Comparison of ENCODE assay signal across 1 cellular context in the genomic region with DNA sequence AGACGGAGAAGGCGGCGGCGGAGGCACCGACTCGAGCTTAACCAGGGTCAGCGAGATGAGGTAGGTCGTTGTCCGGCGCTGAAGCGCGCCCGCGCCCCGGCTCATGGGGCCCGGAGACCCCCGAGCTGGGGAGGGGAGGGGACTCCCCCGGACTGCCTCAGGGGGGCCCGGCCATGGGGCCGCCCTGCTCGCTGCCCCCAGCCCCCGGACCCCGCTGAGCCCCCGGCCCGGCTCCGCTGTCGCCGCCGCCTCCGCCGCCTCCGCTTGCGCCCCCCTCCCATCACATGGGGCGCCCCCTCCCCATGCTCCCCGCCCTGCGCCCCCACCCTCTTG.
TF ChIP-seq lines count a peak whose summit lies in the region.

No MANE protein-coding gene starts in this region.

TF ChIP-seq in A549, 52 proteins besides CTCF, POLR2A, EP300 and RAD21:
- no peak for TF ChIP-seq HOXB5 (CRISPR knock-in tag; IDR thresholded peaks at IDR 0.05)
- no peak for TF ChIP-seq RARB (CRISPR knock-in tag; IDR thresholded peaks at IDR 0.05)
- TF ChIP-seq, protein P1, sequence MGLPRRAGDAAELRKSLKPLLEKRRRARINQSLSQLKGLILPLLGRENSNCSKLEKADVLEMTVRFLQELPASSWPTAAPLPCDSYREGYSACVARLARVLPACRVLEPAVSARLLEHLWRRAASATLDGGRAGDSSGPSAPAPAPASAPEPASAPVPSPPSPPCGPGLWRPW (IDR thresholded peaks at IDR 0.05): no peak
- TF ChIP-seq JUNB (IDR thresholded peaks at IDR 0.05): no peak
- TF ChIP-seq ESRRA (IDR thresholded peaks at IDR 0.05; ENCODE audit: borderline replicate concordance, low read length): no peak
- no peak for TF ChIP-seq KDM5A (IDR thresholded peaks at IDR 0.05)
- no peak for TF ChIP-seq RNF2 (IDR thresholded peaks at IDR 0.05; ENCODE audit: borderline replicate concordance, low read depth)
- TF ChIP-seq BHLHE40 (IDR thresholded peaks at IDR 0.05; ENCODE audit: low read depth, low read length): no peak
- TF ChIP-seq CHD2 (IDR thresholded peaks at IDR 0.05; ENCODE audit: low read length, partially characterized antibody): no peak
- TF ChIP-seq MYC (IDR thresholded peaks at IDR 0.05; ENCODE audit: borderline replicate concordance, low read length): no peak
- TF ChIP-seq HEYL (CRISPR knock-in tag; IDR thresholded peaks at IDR 0.05): no peak
- TF ChIP-seq ZNF302 (CRISPR knock-in tag; IDR thresholded peaks at IDR 0.05): no peak
- no peak for TF ChIP-seq CEBPB (IDR thresholded peaks at IDR 0.05)
- TF ChIP-seq, protein P2, sequence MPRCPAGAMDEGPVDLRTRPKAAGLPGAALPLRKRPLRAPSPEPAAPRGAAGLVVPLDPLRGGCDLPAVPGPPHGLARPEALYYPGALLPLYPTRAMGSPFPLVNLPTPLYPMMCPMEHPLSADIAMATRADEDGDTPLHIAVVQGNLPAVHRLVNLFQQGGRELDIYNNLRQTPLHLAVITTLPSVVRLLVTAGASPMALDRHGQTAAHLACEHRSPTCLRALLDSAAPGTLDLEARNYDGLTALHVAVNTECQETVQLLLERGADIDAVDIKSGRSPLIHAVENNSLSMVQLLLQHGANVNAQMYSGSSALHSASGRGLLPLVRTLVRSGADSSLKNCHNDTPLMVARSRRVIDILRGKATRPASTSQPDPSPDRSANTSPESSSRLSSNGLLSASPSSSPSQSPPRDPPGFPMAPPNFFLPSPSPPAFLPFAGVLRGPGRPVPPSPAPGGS (IDR thresholded peaks at IDR 0.05): no peak
- TF ChIP-seq HOXB13 (CRISPR knock-in tag; IDR thresholded peaks at IDR 0.05; ENCODE audit: low read depth): no peak
TF ChIP-seq in A549: peak in this region for 0.
